In genomic region chr1:172531846-172532699, GRCh38 we compare ENCODE assay signal across 1 cellular context.
A peak's percentile ranks its signal among the peaks of the same experiment; 100 is the strongest.
TF ChIP-seq lines count a peak whose summit lies in the region.

No MANE protein-coding gene starts in this region.

TF ChIP-seq in K562, 482 proteins besides CTCF, POLR2A, EP300 and RAD21 (continued from another document and continues in another):
- TF ChIP-seq ARID4B (CRISPR knock-in tag; IDR thresholded peaks at IDR 0.05) (no peak), JUNB (CRISPR knock-in tag; conservative IDR thresholded peaks at IDR 0.05) (no peak), SETDB1 (IDR thresholded peaks at IDR 0.05; ENCODE audit: low read length) (no peak), HLTF (IDR thresholded peaks at IDR 0.05) (no peak), U2AF1 (optimal IDR thresholded peaks at IDR 0.05; ENCODE audit: low read depth, low read length) (no peak), ETV5 (CRISPR knock-in tag; IDR thresholded peaks at IDR 0.05; ENCODE audit: low read depth) (no peak; the same call in 1 of the 2 replicates), ZNF445 (CRISPR knock-in tag; IDR thresholded peaks at IDR 0.05; ENCODE audit: low read depth) (0 out of 2 replicates have a peak, but pooled peaks have one; percentile 45), FOS (IDR thresholded peaks at IDR 0.05; ENCODE audit: extremely low read depth, insufficient read length) (peak; percentile 92), ZNF583 (CRISPR knock-in tag; IDR thresholded peaks at IDR 0.05) (no peak), RFX5 (IDR thresholded peaks at IDR 0.05; ENCODE audit: low read depth, low read length) (peak; percentile 61), DMBX1 (CRISPR knock-in tag; IDR thresholded peaks at IDR 0.05; ENCODE audit: borderline replicate concordance) (no peak), RBFOX2 (IDR thresholded peaks at IDR 0.05; ENCODE audit: low read depth, low read length) (no peak), TBP (optimal IDR thresholded peaks at IDR 0.05; ENCODE audit: low read depth, low read length) (peak; percentile 95), TRIM25 (IDR thresholded peaks at IDR 0.05; ENCODE audit: borderline replicate concordance) (0 out of 2 replicates have a peak, but pooled peaks have one; percentile 49), BCL6 (CRISPR knock-in tag; IDR thresholded peaks at IDR 0.05) (no peak), GATAD2B (IDR thresholded peaks at IDR 0.05; ENCODE audit: borderline replicate concordance) (no peak), ZKSCAN3 (CRISPR knock-in tag; IDR thresholded peaks at IDR 0.05) (no peak), ZBTB2 (IDR thresholded peaks at IDR 0.05) (no peak), PCBP1 (IDR thresholded peaks at IDR 0.05; ENCODE audit: low read depth, low read length, poor library complexity, severe bottlenecking) (no peak), ZBTB33 (CRISPR knock-in tag; IDR thresholded peaks at IDR 0.05) (0 out of 2 replicates have a peak, but pooled peaks have one; percentile 39), YBX1 (IDR thresholded peaks at IDR 0.05) (no peak), KLF1 (tag; IDR thresholded peaks at IDR 0.05) (no peak), CBFA2T2 (conservative IDR thresholded peaks at IDR 0.05) (no peak), YY1 (IDR thresholded peaks at IDR 0.05; ENCODE audit: borderline replicate concordance in 1 of 3, control insufficient read depth in 1 of 3, extremely low read depth in 1 of 3, insufficient read depth in 3 of 3, insufficient read length in 1 of 3, insufficient replicate concordance in 2 of 3, low read depth in 1 of 3, low read length in 2 of 3) (no peak), KAT2B (IDR thresholded peaks at IDR 0.05; ENCODE audit: low read depth, low read length) (no peak), EZH2 (IDR thresholded peaks at IDR 0.05; ENCODE audit: borderline replicate concordance, low read depth, low read length) (no peak), ERF (CRISPR knock-in tag; IDR thresholded peaks at IDR 0.05) (no peak), GTF2E2 (tag; IDR thresholded peaks at IDR 0.05) (no peak), E2F3 (CRISPR knock-in tag; IDR thresholded peaks at IDR 0.05) (no peak), NFE2L1 (tag; IDR thresholded peaks at IDR 0.05; ENCODE audit: borderline replicate concordance, low read depth) (no peak), PHB2 (IDR thresholded peaks at IDR 0.05; ENCODE audit: low read depth) (no peak), SUPT5H (IDR thresholded peaks at IDR 0.05) (peak; percentile 97), AFF1 (IDR thresholded peaks at IDR 0.05; ENCODE audit: low read depth in 1 of 2, partially characterized antibody in 2 of 2) (peak in 1 of 2 experiments; percentile 77), ZFP36 (IDR thresholded peaks at IDR 0.05; ENCODE audit: low read depth, low read length, partially characterized antibody) (no peak), ZNF561 (CRISPR knock-in tag; conservative IDR thresholded peaks at IDR 0.05) (no peak), SNIP1 (IDR thresholded peaks at IDR 0.05; ENCODE audit: low read depth) (no peak), SRF (CRISPR knock-in tag; IDR thresholded peaks at IDR 0.05) (no peak), ZNF431 (CRISPR knock-in tag; IDR thresholded peaks at IDR 0.05) (no peak), ELF1 (tag; IDR thresholded peaks at IDR 0.05) (peak; percentile 82), HINFP (tag; conservative IDR thresholded peaks at IDR 0.05; ENCODE audit: low read depth) (no peak), STAT5A (IDR thresholded peaks at IDR 0.05; ENCODE audit: borderline replicate concordance, low read length) (no peak), GATAD2A (IDR thresholded peaks at IDR 0.05) (no peak), THAP12 (CRISPR knock-in tag; IDR thresholded peaks at IDR 0.05) (no peak), SMARCA4 (IDR thresholded peaks at IDR 0.05) (peak; percentile 69), SMAD3 (CRISPR knock-in tag; conservative IDR thresholded peaks at IDR 0.05) (no peak; the same call in 1 of the 2 replicates)
- TF ChIP-seq, protein P1, sequence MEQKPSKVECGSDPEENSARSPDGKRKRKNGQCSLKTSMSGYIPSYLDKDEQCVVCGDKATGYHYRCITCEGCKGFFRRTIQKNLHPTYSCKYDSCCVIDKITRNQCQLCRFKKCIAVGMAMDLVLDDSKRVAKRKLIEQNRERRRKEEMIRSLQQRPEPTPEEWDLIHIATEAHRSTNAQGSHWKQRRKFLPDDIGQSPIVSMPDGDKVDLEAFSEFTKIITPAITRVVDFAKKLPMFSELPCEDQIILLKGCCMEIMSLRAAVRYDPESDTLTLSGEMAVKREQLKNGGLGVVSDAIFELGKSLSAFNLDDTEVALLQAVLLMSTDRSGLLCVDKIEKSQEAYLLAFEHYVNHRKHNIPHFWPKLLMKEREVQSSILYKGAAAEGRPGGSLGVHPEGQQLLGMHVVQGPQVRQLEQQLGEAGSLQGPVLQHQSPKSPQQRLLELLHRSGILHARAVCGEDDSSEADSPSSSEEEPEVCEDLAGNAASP (IDR thresholded peaks at IDR 0.05), result no peak
